Comparison of ENCODE assay signal across 2 cellular contexts in the genomic region with DNA sequence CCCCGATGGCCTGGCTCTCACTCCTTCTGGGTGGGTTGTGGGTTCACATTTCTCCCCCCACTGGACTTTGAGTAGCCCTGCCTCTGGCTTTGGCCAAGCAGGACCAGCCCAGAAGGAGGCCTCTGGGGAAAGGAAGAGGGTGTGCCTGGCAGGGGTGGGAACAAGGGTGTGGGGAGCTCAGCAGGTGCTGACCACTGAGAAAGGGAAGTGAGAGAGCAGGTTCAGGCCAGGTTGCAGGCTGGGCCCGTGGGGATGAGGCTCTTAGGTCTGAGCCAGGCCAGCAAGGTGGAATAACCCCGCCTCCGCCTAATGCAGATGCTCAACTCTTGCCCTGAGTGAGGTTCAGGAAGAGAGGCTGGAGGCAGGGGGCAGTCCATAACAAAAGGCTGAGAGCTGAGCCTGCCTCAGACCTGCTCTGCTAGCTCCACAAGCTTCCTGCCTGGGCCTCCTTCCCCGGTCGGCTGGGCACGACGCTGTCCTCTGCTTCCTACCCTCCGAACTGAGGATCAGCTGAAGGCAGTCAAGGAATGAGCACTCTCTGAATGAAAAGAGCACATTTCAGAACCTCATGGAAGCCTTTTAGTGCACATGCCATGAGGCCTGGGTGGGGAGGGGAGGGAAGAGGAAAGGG.
TF ChIP-seq lines count a peak whose summit lies in the region.

No MANE protein-coding gene starts in this region.

TF ChIP-seq in GM23338, 12 proteins besides CTCF, POLR2A, EP300 and RAD21:
- TF ChIP-seq, protein P1, sequence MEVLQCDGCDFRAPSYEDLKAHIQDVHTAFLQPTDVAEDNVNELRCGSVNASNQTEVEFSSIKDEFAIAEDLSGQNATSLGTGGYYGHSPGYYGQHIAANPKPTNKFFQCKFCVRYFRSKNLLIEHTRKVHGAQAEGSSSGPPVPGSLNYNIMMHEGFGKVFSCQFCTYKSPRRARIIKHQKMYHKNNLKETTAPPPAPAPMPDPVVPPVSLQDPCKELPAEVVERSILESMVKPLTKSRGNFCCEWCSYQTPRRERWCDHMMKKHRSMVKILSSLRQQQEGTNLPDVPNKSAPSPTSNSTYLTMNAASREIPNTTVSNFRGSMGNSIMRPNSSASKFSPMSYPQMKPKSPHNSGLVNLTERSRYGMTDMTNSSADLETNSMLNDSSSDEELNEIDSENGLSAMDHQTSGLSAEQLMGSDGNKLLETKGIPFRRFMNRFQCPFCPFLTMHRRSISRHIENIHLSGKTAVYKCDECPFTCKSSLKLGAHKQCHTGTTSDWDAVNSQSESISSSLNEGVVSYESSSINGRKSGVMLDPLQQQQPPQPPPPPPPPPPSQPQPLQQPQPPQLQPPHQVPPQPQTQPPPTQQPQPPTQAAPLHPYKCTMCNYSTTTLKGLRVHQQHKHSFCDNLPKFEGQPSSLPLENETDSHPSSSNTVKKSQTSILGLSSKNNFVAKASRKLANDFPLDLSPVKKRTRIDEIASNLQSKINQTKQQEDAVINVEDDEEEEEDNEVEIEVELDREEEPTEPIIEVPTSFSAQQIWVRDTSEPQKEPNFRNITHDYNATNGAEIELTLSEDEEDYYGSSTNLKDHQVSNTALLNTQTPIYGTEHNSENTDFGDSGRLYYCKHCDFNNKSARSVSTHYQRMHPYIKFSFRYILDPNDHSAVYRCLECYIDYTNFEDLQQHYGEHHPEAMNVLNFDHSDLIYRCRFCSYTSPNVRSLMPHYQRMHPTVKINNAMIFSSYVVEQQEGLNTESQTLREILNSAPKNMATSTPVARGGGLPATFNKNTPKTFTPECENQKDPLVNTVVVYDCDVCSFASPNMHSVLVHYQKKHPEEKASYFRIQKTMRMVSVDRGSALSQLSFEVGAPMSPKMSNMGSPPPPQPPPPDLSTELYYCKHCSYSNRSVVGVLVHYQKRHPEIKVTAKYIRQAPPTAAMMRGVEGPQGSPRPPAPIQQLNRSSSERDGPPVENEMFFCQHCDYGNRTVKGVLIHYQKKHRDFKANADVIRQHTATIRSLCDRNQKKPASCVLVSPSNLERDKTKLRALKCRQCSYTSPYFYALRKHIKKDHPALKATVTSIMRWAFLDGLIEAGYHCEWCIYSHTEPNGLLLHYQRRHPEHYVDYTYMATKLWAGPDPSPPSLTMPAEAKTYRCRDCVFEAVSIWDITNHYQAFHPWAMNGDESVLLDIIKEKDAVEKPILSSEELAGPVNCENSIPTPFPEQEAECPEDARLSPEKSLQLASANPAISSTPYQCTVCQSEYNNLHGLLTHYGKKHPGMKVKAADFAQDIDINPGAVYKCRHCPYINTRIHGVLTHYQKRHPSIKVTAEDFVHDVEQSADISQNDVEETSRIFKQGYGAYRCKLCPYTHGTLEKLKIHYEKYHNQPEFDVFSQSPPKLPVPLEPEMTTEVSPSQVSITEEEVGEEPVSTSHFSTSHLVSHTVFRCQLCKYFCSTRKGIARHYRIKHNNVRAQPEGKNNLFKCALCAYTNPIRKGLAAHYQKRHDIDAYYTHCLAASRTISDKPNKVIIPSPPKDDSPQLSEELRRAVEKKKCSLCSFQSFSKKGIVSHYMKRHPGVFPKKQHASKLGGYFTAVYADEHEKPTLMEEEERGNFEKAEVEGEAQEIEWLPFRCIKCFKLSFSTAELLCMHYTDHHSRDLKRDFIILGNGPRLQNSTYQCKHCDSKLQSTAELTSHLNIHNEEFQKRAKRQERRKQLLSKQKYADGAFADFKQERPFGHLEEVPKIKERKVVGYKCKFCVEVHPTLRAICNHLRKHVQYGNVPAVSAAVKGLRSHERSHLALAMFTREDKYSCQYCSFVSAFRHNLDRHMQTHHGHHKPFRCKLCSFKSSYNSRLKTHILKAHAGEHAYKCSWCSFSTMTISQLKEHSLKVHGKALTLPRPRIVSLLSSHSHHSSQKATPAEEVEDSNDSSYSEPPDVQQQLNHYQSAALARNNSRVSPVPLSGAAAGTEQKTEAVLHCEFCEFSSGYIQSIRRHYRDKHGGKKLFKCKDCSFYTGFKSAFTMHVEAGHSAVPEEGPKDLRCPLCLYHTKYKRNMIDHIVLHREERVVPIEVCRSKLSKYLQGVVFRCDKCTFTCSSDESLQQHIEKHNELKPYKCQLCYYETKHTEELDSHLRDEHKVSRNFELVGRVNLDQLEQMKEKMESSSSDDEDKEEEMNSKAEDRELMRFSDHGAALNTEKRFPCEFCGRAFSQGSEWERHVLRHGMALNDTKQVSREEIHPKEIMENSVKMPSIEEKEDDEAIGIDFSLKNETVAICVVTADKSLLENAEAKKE (CRISPR knock-in tag; IDR thresholded peaks at IDR 0.05): peak; percentile 26
- TF ChIP-seq, protein P2, sequence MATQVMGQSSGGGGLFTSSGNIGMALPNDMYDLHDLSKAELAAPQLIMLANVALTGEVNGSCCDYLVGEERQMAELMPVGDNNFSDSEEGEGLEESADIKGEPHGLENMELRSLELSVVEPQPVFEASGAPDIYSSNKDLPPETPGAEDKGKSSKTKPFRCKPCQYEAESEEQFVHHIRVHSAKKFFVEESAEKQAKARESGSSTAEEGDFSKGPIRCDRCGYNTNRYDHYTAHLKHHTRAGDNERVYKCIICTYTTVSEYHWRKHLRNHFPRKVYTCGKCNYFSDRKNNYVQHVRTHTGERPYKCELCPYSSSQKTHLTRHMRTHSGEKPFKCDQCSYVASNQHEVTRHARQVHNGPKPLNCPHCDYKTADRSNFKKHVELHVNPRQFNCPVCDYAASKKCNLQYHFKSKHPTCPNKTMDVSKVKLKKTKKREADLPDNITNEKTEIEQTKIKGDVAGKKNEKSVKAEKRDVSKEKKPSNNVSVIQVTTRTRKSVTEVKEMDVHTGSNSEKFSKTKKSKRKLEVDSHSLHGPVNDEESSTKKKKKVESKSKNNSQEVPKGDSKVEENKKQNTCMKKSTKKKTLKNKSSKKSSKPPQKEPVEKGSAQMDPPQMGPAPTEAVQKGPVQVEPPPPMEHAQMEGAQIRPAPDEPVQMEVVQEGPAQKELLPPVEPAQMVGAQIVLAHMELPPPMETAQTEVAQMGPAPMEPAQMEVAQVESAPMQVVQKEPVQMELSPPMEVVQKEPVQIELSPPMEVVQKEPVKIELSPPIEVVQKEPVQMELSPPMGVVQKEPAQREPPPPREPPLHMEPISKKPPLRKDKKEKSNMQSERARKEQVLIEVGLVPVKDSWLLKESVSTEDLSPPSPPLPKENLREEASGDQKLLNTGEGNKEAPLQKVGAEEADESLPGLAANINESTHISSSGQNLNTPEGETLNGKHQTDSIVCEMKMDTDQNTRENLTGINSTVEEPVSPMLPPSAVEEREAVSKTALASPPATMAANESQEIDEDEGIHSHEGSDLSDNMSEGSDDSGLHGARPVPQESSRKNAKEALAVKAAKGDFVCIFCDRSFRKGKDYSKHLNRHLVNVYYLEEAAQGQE (IDR thresholded peaks at IDR 0.05; ENCODE audit: unreplicated experiment): no peak
- TF ChIP-seq NANOG (IDR thresholded peaks at IDR 0.05; ENCODE audit: borderline replicate concordance): no peak
- 0 out of 2 replicates have a peak, but pooled peaks have one; percentile 28 for TF ChIP-seq POLR2AphosphoS5 (IDR thresholded peaks at IDR 0.05; ENCODE audit: low read depth)

TF ChIP-seq in SK-N-SH, 30 proteins besides CTCF, POLR2A, EP300 and RAD21 (continued from another document):
- TF ChIP-seq, protein P2 (IDR thresholded peaks at IDR 0.05; ENCODE audit: low read depth, low read length): no peak
- no peak for TF ChIP-seq RFX5 (IDR thresholded peaks at IDR 0.05; ENCODE audit: low read length)
- TF ChIP-seq MEF2A (IDR thresholded peaks at IDR 0.05; ENCODE audit: borderline replicate concordance, low read depth): no peak
- no peak for TF ChIP-seq CHD2 (IDR thresholded peaks at IDR 0.05; ENCODE audit: low read length, partially characterized antibody)
- no peak for TF ChIP-seq FOXM1 (IDR thresholded peaks at IDR 0.05; ENCODE audit: low read depth)
- TF ChIP-seq, protein P3, sequence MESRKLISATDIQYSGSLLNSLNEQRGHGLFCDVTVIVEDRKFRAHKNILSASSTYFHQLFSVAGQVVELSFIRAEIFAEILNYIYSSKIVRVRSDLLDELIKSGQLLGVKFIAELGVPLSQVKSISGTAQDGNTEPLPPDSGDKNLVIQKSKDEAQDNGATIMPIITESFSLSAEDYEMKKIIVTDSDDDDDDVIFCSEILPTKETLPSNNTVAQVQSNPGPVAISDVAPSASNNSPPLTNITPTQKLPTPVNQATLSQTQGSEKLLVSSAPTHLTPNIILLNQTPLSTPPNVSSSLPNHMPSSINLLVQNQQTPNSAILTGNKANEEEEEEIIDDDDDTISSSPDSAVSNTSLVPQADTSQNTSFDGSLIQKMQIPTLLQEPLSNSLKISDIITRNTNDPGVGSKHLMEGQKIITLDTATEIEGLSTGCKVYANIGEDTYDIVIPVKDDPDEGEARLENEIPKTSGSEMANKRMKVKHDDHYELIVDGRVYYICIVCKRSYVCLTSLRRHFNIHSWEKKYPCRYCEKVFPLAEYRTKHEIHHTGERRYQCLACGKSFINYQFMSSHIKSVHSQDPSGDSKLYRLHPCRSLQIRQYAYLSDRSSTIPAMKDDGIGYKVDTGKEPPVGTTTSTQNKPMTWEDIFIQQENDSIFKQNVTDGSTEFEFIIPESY (IDR thresholded peaks at IDR 0.05; ENCODE audit: borderline replicate concordance, low read depth): no peak
- TF ChIP-seq FOXJ3 (CRISPR knock-in tag; IDR thresholded peaks at IDR 0.05): no peak
- TF ChIP-seq NRF1 (IDR thresholded peaks at IDR 0.05; ENCODE audit: low read depth, low read length): no peak
- no peak for TF ChIP-seq SIN3A (IDR thresholded peaks at IDR 0.05; ENCODE audit: borderline replicate concordance, low read depth, low read length)
- no peak for TF ChIP-seq SMC3 (IDR thresholded peaks at IDR 0.05; ENCODE audit: low read depth, low read length)
- TF ChIP-seq, protein P4, sequence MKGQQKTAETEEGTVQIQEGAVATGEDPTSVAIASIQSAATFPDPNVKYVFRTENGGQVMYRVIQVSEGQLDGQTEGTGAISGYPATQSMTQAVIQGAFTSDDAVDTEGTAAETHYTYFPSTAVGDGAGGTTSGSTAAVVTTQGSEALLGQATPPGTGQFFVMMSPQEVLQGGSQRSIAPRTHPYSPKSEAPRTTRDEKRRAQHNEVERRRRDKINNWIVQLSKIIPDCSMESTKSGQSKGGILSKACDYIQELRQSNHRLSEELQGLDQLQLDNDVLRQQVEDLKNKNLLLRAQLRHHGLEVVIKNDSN (IDR thresholded peaks at IDR 0.05; ENCODE audit: borderline replicate concordance, low read depth): no peak
- TF ChIP-seq FOSL2 (IDR thresholded peaks at IDR 0.05; ENCODE audit: borderline replicate concordance, low read depth): no peak
- no peak for TF ChIP-seq EZH2phosphoT487 (IDR thresholded peaks at IDR 0.05; ENCODE audit: borderline replicate concordance, low read depth)
- TF ChIP-seq TEAD4 (IDR thresholded peaks at IDR 0.05; ENCODE audit: borderline replicate concordance, insufficient read depth): no peak
